6 cellular contexts compared by ENCODE assay signal in the genomic region with DNA sequence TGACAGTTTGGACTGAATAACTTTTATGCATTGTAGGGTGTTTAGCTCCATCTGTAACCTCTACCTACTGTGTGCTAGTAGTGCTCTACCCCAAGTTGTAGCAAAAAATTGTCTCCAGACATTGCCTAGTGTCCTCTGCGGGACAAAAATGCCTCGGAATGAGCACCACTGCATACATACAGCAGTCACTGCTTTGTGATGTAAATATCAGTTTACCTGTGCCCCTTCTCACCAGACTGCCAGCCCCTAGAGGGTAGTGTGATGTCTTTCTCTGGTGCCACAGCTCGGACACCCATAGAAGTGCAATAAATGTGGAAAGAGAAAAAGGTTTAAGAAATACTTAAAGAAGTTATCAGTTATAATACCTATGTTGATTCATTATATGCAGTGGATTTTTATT. TPM values are rescaled to one million over a fixed set of nuclear protein-coding genes. Genes with fewer than 3 reads are reported as not detected.
"Had no signal": no experiment of that assay in that cellular context is flagged by ENCODE, and none has a peak within 500 bp of the region (broad histone marks: within the 10 kb centered on the region; RNA-seq: fewer than 3 reads in every experiment).

No MANE protein-coding gene starts in this region.

- H3K27ac Mint-ChIP-seq: H9, IgD-negative memory B cell had no signal

- DNase-seq: GM23248, H9, HCEC 1CT, KBM-7 had no signal

- H3K9me3 Mint-ChIP-seq: H9, IgD-negative memory B cell had no signal

- H3K27me3 Mint-ChIP-seq: IgD-negative memory B cell had no signal

- H3K4me3 ChIP-seq: GM23248 had no signal

- H3K36me3 Mint-ChIP-seq: IgD-negative memory B cell had no signal

- H3K4me3 Mint-ChIP-seq: H9, IgD-negative memory B cell had no signal

- H2AFZ ChIP-seq: GM23248 had no signal

- H3K9ac ChIP-seq: GM23248 had no signal

- H3K27ac ChIP-seq: GM23248 had no signal

RNA-seq across cellular contexts. Expression of a gene that starts 25.1 kb away (rescaled TPM):
- total RNA-seq: HT-29 had no signal
